In genomic region chr1:38026592-38027200, GRCh38 we compare ENCODE assay signal across 1 cellular context.
TF ChIP-seq lines count a peak whose summit lies in the region.

No MANE protein-coding gene starts in this region.

TF ChIP-seq in GM12878, 131 proteins besides CTCF, POLR2A, EP300 and RAD21:
- no peak for TF ChIP-seq ZNF24 (IDR thresholded peaks at IDR 0.05)
- TF ChIP-seq SP1 (IDR thresholded peaks at IDR 0.05; ENCODE audit: low read depth, low read length), result no peak
- TF ChIP-seq JUNB (IDR thresholded peaks at IDR 0.05), result no peak
- TF ChIP-seq IKZF1 (conservative IDR thresholded peaks at IDR 0.05), result 0 out of 2 replicates have a peak, but pooled peaks have one; percentile 11
- TF ChIP-seq GATAD2B (conservative IDR thresholded peaks at IDR 0.05; ENCODE audit: low read depth), result no peak
- TF ChIP-seq MXI1 (IDR thresholded peaks at IDR 0.05; ENCODE audit: low read depth, low read length), result no peak
- no peak for TF ChIP-seq ESRRA (IDR thresholded peaks at IDR 0.05; ENCODE audit: low read length)
- TF ChIP-seq SMC3 (IDR thresholded peaks at IDR 0.05; ENCODE audit: borderline replicate concordance, low read length), result peak; percentile 67; the same call in 1 of the 2 replicates
- no peak for TF ChIP-seq REST (IDR thresholded peaks at IDR 0.05; ENCODE audit: low read depth, low read length)
- TF ChIP-seq BACH1 (IDR thresholded peaks at IDR 0.05; ENCODE audit: borderline replicate concordance), result no peak
- TF ChIP-seq FOXK2 (IDR thresholded peaks at IDR 0.05), result no peak
- peak; percentile 40 for TF ChIP-seq SKIL (IDR thresholded peaks at IDR 0.05; ENCODE audit: low read depth, poor library complexity, severe bottlenecking)
- no peak for TF ChIP-seq MAX (IDR thresholded peaks at IDR 0.05; ENCODE audit: low read depth, low read length)
- TF ChIP-seq HDGF (IDR thresholded peaks at IDR 0.05), result 0 out of 2 replicates have a peak, but pooled peaks have one; percentile 31
